10 cellular contexts compared by ENCODE assay signal in genomic region chr1:205907794-205908193, GRCh38. TPM values are rescaled to one million over a fixed set of nuclear protein-coding genes. Genes with fewer than 3 reads are reported as not detected.
DNase-seq lines count a peak whose midpoint lies in the region; ATAC-seq and TF ChIP-seq lines count a peak whose summit lies in the region.
"Had no signal": no experiment of that assay in that cellular context is flagged by ENCODE, and none has a peak within 500 bp of the region (broad histone marks: within the 10 kb centered on the region; RNA-seq: fewer than 3 reads in every experiment).

No MANE protein-coding gene starts in this region.

- H3K4me1 ChIP-seq in RWPE2 (ENCODE audit: insufficient read depth, poor library complexity, severe bottlenecking) (peaks cover 9% of the 10 kb centered on the region), stomach (no peaks in the 10 kb centered on the region)
- H3K4me1 ChIP-seq: BLaER1 had no signal

- H3K9me3 ChIP-seq in RWPE2 (ENCODE audit: severe bottlenecking) = no peaks in the 10 kb centered on the region
- peaks cover 0 to 12% (median 0%) of the 10 kb centered on the region in 4 donors for H3K9me3 ChIP-seq in stomach

- WGBS in stomach, 5 donors = 23 to 43% (median 35%) methylated on average over 2 of the region's 2 CpGs

- DNase-seq in NCI-H146 treated with DMSO at 0.1 percent for 48 hours (lab: John Stamatoyannopoulos, UW; ENCODE audit: unreplicated experiment) = peak; percentile 4
- DNase-seq in NCI-H146 (lab: John Stamatoyannopoulos, UW) = no peak
- no peak for DNase-seq in RWPE2 (ENCODE audit: low spot score)
- peak; percentile 13 to 63 for DNase-seq in foreskin fibroblast
- DNase-seq in stomach = no peak
- DNase-seq in GM10248 (ENCODE audit: extremely low spot score) = no peak

- H3K27ac ChIP-seq in RWPE2 (ENCODE audit: poor library complexity, severe bottlenecking) (no peak overlapping the region), stomach (no peak overlapping the region)
- H3K27ac ChIP-seq: BLaER1 had no signal

- H3K36me3 ChIP-seq in RWPE2 (ENCODE audit: low read depth) (no peaks in the 10 kb centered on the region), stomach (no peaks in the 10 kb centered on the region)
- H3K36me3 ChIP-seq: BLaER1 had no signal

- POLR2A ChIA-PET in GM10248 (lab: Yijun Ruan, JAX) = no interaction called here

- CTCF ChIA-PET in GM10248 (lab: Yijun Ruan, JAX) = interaction anchor here (0.7 to 3.5 kb wide), 11 partner anchors 9 to 249 kb away, joined by 3 to 17 read pairs (median 4); no protein-coding TSS in a partner anchor

- intact Hi-C loops in stomach (cut with DNase I; ENCODE audit: low total_unique reads) = no loop called here

- no peak for TF ChIP-seq EP300 in stomach (IDR thresholded peaks at IDR 0.05)

- TF ChIP-seq CTCF in RWPE2 (IDR thresholded peaks at IDR 0.05; ENCODE audit: poor library complexity, severe bottlenecking) (peak; percentile 76), foreskin fibroblast (IDR thresholded peaks at IDR 0.05; ENCODE audit: low read depth, low read length) (peak; percentile 63), stomach (IDR thresholded peaks at IDR 0.05) (peak in 5 of 7 experiments; percentile 18 to 71 (median 58)), GM10248 (IDR thresholded peaks at IDR 0.05; ENCODE audit: control extremely low read depth, extremely low read depth, low read depth, missing control alignments) (no peak)

- no peak overlapping the region for H3K4me3 ChIP-seq in RWPE2 (ENCODE audit: severe bottlenecking)
- no peak overlapping the region for H3K4me3 ChIP-seq in foreskin fibroblast (ENCODE audit: low read depth in 1 of 2, low read length in 2 of 2)
- H3K4me3 ChIP-seq in stomach = no peak overlapping the region
- H3K4me3 ChIP-seq: BLaER1 had no signal

- ATAC-seq in RWPE2 (ENCODE audit: low read depth) = peak; percentile 66; the same call in 2 of the 3 replicates
- no peak for ATAC-seq in GM18867 (IDR thresholded peaks at IDR 0.05; ENCODE audit: unreplicated experiment)
- ATAC-seq in HG03460 (IDR thresholded peaks at IDR 0.05; ENCODE audit: unreplicated experiment) = no peak

- H3K27me3 ChIP-seq in RWPE2 (ENCODE audit: insufficient read depth, poor library complexity, severe bottlenecking) (no peaks in the 10 kb centered on the region), stomach (no peaks in the 10 kb centered on the region)
- H3K27me3 ChIP-seq: BLaER1 had no signal

- no peak for TF ChIP-seq POLR2A in stomach (IDR thresholded peaks at IDR 0.05)

RNA-seq across cellular contexts. Expression of gene SLC26A9, which starts 35.5 kb away (rescaled TPM):
- total RNA-seq in stomach = 10 to 100 TPM in 4 of 5 donors, not detected in 1; 30.0 to 63.0 (median 36.4) TPM
- polyA plus RNA-seq in stomach = 10 to 100 TPM in 1 of 3 donors, 1 to 10 TPM in 2; 7.9 to 13.3 (median 9.2) TPM
- total RNA-seq: frontal cortex had no signal

RNA-seq across cellular contexts. Expression of gene PM20D1, which starts 57.9 kb away (rescaled TPM):
- total RNA-seq in stomach = 10 to 100 TPM in 1 of 5 donors, 1 to 10 TPM in 3, not detected in 1; 1.2 to 12.3 (median 3.1) TPM
- polyA plus RNA-seq in stomach = 1 to 10 TPM in 1 of 3 donors, under 1 TPM in 1, not detected in 1; 0.45 to 3.6 TPM

Comparison
In these comparisons a context has a peak if more than half of its experiments do, and no peak if none do; other contexts are left out.
1. DNase-seq: peak in NCI-H146 treated with DMSO at 0.1 percent for 48 hours (single experiment) and foreskin fibroblast (2 of 2); none in NCI-H146 (single experiment), RWPE2 (single experiment), stomach (single experiment) and GM10248 (single experiment).